In the genomic region with DNA sequence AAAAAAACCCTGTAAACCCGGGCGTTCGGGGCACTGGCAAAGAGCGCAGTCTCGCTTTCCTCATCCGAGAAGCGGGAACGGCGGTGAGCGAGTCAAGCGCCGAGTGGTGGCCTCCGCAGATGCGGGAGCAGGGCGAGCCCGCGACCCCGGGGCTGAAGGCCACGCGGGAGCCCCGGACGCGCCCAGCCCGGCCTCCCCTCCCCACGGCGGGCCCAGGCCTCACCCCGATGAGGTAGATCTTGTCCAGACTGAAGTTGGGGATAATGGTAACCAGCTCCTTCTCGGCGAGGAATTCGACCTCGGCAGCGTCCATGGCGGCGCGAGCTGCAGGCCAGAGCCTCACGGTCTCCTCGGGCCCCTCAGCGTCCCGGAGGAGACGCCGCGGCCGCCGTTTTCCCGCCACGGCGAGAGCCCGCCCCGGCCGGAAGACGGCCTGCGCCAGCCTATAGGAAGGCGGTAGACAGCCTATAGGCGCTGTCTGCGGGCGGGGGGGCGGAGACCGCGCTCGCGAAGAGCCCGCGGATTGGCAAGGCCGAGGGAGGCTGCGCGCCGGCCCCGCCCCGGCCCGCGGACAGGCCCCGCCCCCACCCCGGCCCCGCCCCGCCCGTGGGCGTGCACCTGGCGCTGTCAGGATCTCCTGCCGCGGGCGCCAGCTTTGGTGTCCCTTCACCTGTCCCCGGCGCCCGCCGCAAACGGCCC, we compare ENCODE assay signal across 8 cellular contexts. TPM values are rescaled to one million over a fixed set of nuclear protein-coding genes. Genes with fewer than 3 reads are reported as not detected.
A peak's percentile ranks its signal among the peaks of the same experiment; 100 is the strongest.
DNase-seq lines count a peak whose midpoint lies in the region; ATAC-seq and TF ChIP-seq lines count a peak whose summit lies in the region.

A gene (minus strand): TSS at position 369 of the 699 bp plus-strand sequence. CDS start 56 bp downstream, at position 313.

- peak; percentile 85 for ATAC-seq in GM21717 (IDR thresholded peaks at IDR 0.05; ENCODE audit: unreplicated experiment)
- ATAC-seq in naive thymus-derived CD8-positive, alpha-beta T cell = peak; percentile 100
- ATAC-seq in stimulated activated memory B cell treated with anti-CD40 and anti-IgM and Interleukin-4, amounts not matched to agents 10 μg/mL and 1 μg/mL and 100 μg/mL, for 72 hours = peak; percentile 100

- H4K20me1 ChIP-seq in fibroblast of lung (ENCODE audit: control insufficient read depth, extremely low read depth, insufficient read depth, low read length) = no peaks in the 10 kb centered on the region

- H3K9me3 Mint-ChIP-seq in naive thymus-derived CD8-positive, alpha-beta T cell = no peaks in the 10 kb centered on the region
- no peaks in the 10 kb centered on the region for H3K9me3 Mint-ChIP-seq in stimulated activated memory B cell treated with anti-CD40 and anti-IgM and Interleukin-4, amounts not matched to agents 10 μg/mL and 1 μg/mL and 100 μg/mL, for 72 hours

- H3K27ac ChIP-seq in fibroblast of lung (ENCODE audit: insufficient read depth, low read length) = peak within 1 kb of the TSS; percentile 62

- peaks cover 2 to 17% (median 5%) of the 10 kb centered on the region in 5 donors for H3K27me3 Mint-ChIP-seq in naive thymus-derived CD8-positive, alpha-beta T cell
- H3K27me3 Mint-ChIP-seq in stimulated activated memory B cell treated with anti-CD40 and anti-IgM and Interleukin-4, amounts not matched to agents 10 μg/mL and 1 μg/mL and 100 μg/mL, for 72 hours = peaks cover 11% of the 10 kb centered on the region

- peak within 1 kb of the TSS; percentile 68 to 82 (median 70) for H3K4me3 ChIP-seq in fibroblast of lung (replicated peaks in 1 of 4; ENCODE audit: control extremely low read depth in 1 of 4, insufficient read depth in 1 of 4, low read depth in 3 of 4, low read length in 4 of 4)

- in situ Hi-C loops in KBM-7 (cut with MboI; ENCODE audit: low pct_unique_long_range_greater_than_20kb, low sequenced_read_pairs) = no loop called here

- H3K9ac ChIP-seq in fibroblast of lung (ENCODE audit: insufficient read depth, low read length) = peak within 1 kb of the TSS; percentile 58

- no peaks in the 10 kb centered on the region for H3K36me3 ChIP-seq in fibroblast of lung (ENCODE audit: control insufficient read depth, insufficient read depth, low read length)

- peaks cover 6% of the 10 kb centered on the region for H3K27me3 ChIP-seq in fibroblast of lung (ENCODE audit: control insufficient read depth, insufficient read depth, low read length)

- POLR2A ChIA-PET in naive thymus-derived CD8-positive, alpha-beta T cell (lab: Charles Lee) = interaction anchor here (0.6 to 1.3 kb wide), 2 partner anchors 8 to 12 kb away, joined by 3 to 4 read pairs; no protein-coding TSS in a partner anchor

- peak within 1 kb of the TSS; percentile 94 for H2AFZ ChIP-seq in fibroblast of lung (ENCODE audit: low read length)

- H3K4me1 ChIP-seq in fibroblast of lung (ENCODE audit: control insufficient read depth, extremely low read depth, insufficient read depth, low read length) = peaks cover 3% of the 10 kb centered on the region

- no peaks in the 10 kb centered on the region for H3K79me2 ChIP-seq in fibroblast of lung (ENCODE audit: control insufficient read depth, insufficient read depth, low read length)

- H3K4me1 Mint-ChIP-seq in naive thymus-derived CD8-positive, alpha-beta T cell = peaks cover 0 to 1% (median 0%) of the 10 kb centered on the region in 4 donors
- H3K4me1 Mint-ChIP-seq in stimulated activated memory B cell treated with anti-CD40 and anti-IgM and Interleukin-4, amounts not matched to agents 10 μg/mL and 1 μg/mL and 100 μg/mL, for 72 hours = peaks cover 23% of the 10 kb centered on the region

- peak within 1 kb of the TSS; percentile 78 for H3K4me2 ChIP-seq in fibroblast of lung (ENCODE audit: extremely low read depth, insufficient read depth, low read length)

- no peaks in the 10 kb centered on the region for H3K9me3 ChIP-seq in fibroblast of lung (ENCODE audit: control insufficient read depth, insufficient read depth, low read depth, low read length)

- peak within 1 kb of the TSS; percentile 61 to 84 (median 77) for H3K4me3 Mint-ChIP-seq in naive thymus-derived CD8-positive, alpha-beta T cell
- peak within 1 kb of the TSS; percentile 80 for H3K4me3 Mint-ChIP-seq in stimulated activated memory B cell treated with anti-CD40 and anti-IgM and Interleukin-4, amounts not matched to agents 10 μg/mL and 1 μg/mL and 100 μg/mL, for 72 hours

- no peaks in the 10 kb centered on the region for H3K36me3 Mint-ChIP-seq in naive thymus-derived CD8-positive, alpha-beta T cell
- H3K36me3 Mint-ChIP-seq in stimulated activated memory B cell treated with anti-CD40 and anti-IgM and Interleukin-4, amounts not matched to agents 10 μg/mL and 1 μg/mL and 100 μg/mL, for 72 hours = no peaks in the 10 kb centered on the region

- no peak for TF ChIP-seq CTCF in fibroblast of lung (conservative IDR thresholded peaks at IDR 0.05 in 1 of 2, IDR thresholded peaks at IDR 0.05 in 1 of 2; ENCODE audit: low read depth in 1 of 2, low read length in 2 of 2)

- H3K27ac Mint-ChIP-seq in naive thymus-derived CD8-positive, alpha-beta T cell = peak within 1 kb of the TSS in 1 of 10 donors; percentile 69
- H3K27ac Mint-ChIP-seq in stimulated activated memory B cell treated with anti-CD40 and anti-IgM and Interleukin-4, amounts not matched to agents 10 μg/mL and 1 μg/mL and 100 μg/mL, for 72 hours = peak within 1 kb of the TSS; percentile 37

- DNase-seq in DMS79 (lab: John Stamatoyannopoulos, UW) (peak; percentile 59), KBM-7 (peak; percentile 84), RKO (ENCODE audit: low spot score) (peak; percentile 93), activated T-helper 1 cell treated with Interleukin-2 at 50 U/mL for 16 hours (ENCODE audit: low read depth) (peak; percentile 91), fibroblast of lung (ENCODE audit: low read depth in 2 of 2) (peak; percentile 86 to 90)
- DNase-seq in naive thymus-derived CD8-positive, alpha-beta T cell = peak; percentile 83 to 95 (median 90)

RNA-seq across cellular contexts. Expression of the gene that starts here (rescaled TPM):
- total RNA-seq in fibroblast of lung = 0.26 and 1.8 TPM in 2 replicates
- polyA plus RNA-seq in fibroblast of lung = 5.5 and 18.3 TPM in 2 replicates
- 5.4 and 17.3 TPM in 2 replicates for polyA plus RNA-seq in fibroblast of lung (2012)
- polyA minus RNA-seq in fibroblast of lung (ENCODE audit: low replicate concordance) = 2.6 and 6.7 TPM in 2 replicates
- under 1 TPM; 0.47 to 0.74 TPM for total RNA-seq in naive thymus-derived CD8-positive, alpha-beta T cell
- 1 to 10 TPM in 1 of 3 donors, under 1 TPM in 2; 0.08 to 1.0 (median 0.82) TPM for polyA plus RNA-seq in naive thymus-derived CD8-positive, alpha-beta T cell

Comparison
In these comparisons a context has a peak if more than half of its experiments do, and no peak if none do; other contexts are left out.
1. Peak in every context shown above with its lines: DNase-seq, ATAC-seq, H3K4me3 ChIP-seq and H3K27ac ChIP-seq.